ENCODE assay signal across 9 cellular contexts in genomic region chr15:81292516-81293001, GRCh38. TPM values are rescaled to one million over a fixed set of nuclear protein-coding genes. Genes with fewer than 3 reads are reported as not detected.
DNase-seq lines count a peak whose midpoint lies in the region; ATAC-seq and TF ChIP-seq lines count a peak whose summit lies in the region.
"Had no signal": no experiment of that assay in that cellular context is flagged by ENCODE, and none has a peak within 500 bp of the region (broad histone marks: within the 10 kb centered on the region; RNA-seq: fewer than 3 reads in every experiment).

No MANE protein-coding gene starts in this region.

- H3K4me3 ChIP-seq in transverse colon = no peak overlapping the region

- intact Hi-C loops in activated T-helper 1 cell treated with anti-CD3 and anti-CD28 coated beads, Interleukin-12 subunit alpha, Interleukin-12 subunit beta, Interleukin-2, Interleukin-4 antibody, amounts not matched to agents 30 ng/mL and 10 ng/mL and 1 ng/mL, durations not matched to agents 14 hours and 24 hours and 36 hours (cut with micrococcal nuclease) = loop anchor here (2.0 to 10.0 kb wide), 4 partner anchors 18 to 1520 kb away; partner anchors contain the start of genes MEX3B and RPS17
- intact Hi-C loops in transverse colon (cut with DNase I; ENCODE audit: low total_unique reads) = no loop called here

- ATAC-seq in HG03135 (IDR thresholded peaks at IDR 0.05; ENCODE audit: unreplicated experiment) = peak; percentile 35

- H3K4me1 Mint-ChIP-seq in activated T-helper 1 cell treated with anti-CD3 and anti-CD28 coated beads, Interleukin-12 subunit alpha, Interleukin-12 subunit beta, Interleukin-2, Interleukin-4 antibody, amounts not matched to agents 30 ng/mL and 10 ng/mL and 1 ng/mL, durations not matched to agents 14 hours and 24 hours and 36 hours (ENCODE audit: low read depth) = peaks cover 67% of the 10 kb centered on the region

- peaks cover 4% of the 10 kb centered on the region for H3K9me3 Mint-ChIP-seq in activated T-helper 1 cell treated with anti-CD3 and anti-CD28 coated beads, Interleukin-12 subunit alpha, Interleukin-12 subunit beta, Interleukin-2, Interleukin-4 antibody, amounts not matched to agents 30 ng/mL and 10 ng/mL and 1 ng/mL, durations not matched to agents 14 hours and 24 hours and 36 hours

- H3K27ac ChIP-seq in transverse colon = peak overlapping the region; percentile 62 to 83 (median 72)

- no peaks in the 10 kb centered on the region for H3K27me3 ChIP-seq in transverse colon

- TF ChIP-seq CTCF in transverse colon (IDR thresholded peaks at IDR 0.05) = no peak

- peak overlapping the region; percentile 85 for H3K27ac Mint-ChIP-seq in activated T-helper 1 cell treated with anti-CD3 and anti-CD28 coated beads, Interleukin-12 subunit alpha, Interleukin-12 subunit beta, Interleukin-2, Interleukin-4 antibody, amounts not matched to agents 30 ng/mL and 10 ng/mL and 1 ng/mL, durations not matched to agents 14 hours and 24 hours and 36 hours

- in situ Hi-C loops in transverse colon (cut with MboI; ENCODE audit: low pct_ligation_motif_present in 1 of 4, low pct_unique_long_range_greater_than_20kb in 1 of 4, low sequenced_read_pairs in 3 of 4) = no loop called here
- in situ Hi-C loops in G401 (cut with HindIII; ENCODE audit: low sequenced_read_pairs) = no loop called here

- no peaks in the 10 kb centered on the region for H3K9me3 ChIP-seq in transverse colon

- 72% methylated on average over 9 of the region's 12 CpGs; no CpG with 5 or more reads in 1 of the 2 donors for WGBS in transverse colon (ENCODE audit: low coverage in 1 of 2), 2 donors

- TF ChIP-seq EP300 in transverse colon (IDR thresholded peaks at IDR 0.05; ENCODE audit: low read depth) = no peak

- H3K27me3 Mint-ChIP-seq in activated T-helper 1 cell treated with anti-CD3 and anti-CD28 coated beads, Interleukin-12 subunit alpha, Interleukin-12 subunit beta, Interleukin-2, Interleukin-4 antibody, amounts not matched to agents 30 ng/mL and 10 ng/mL and 1 ng/mL, durations not matched to agents 14 hours and 24 hours and 36 hours (ENCODE audit: insufficient read depth) = no peaks in the 10 kb centered on the region

- H3K4me3 Mint-ChIP-seq in activated T-helper 1 cell treated with anti-CD3 and anti-CD28 coated beads, Interleukin-12 subunit alpha, Interleukin-12 subunit beta, Interleukin-2, Interleukin-4 antibody, amounts not matched to agents 30 ng/mL and 10 ng/mL and 1 ng/mL, durations not matched to agents 14 hours and 24 hours and 36 hours = peak overlapping the region; percentile 97

- peaks cover 18% of the 10 kb centered on the region for H3K36me3 Mint-ChIP-seq in activated T-helper 1 cell treated with anti-CD3 and anti-CD28 coated beads, Interleukin-12 subunit alpha, Interleukin-12 subunit beta, Interleukin-2, Interleukin-4 antibody, amounts not matched to agents 30 ng/mL and 10 ng/mL and 1 ng/mL, durations not matched to agents 14 hours and 24 hours and 36 hours (ENCODE audit: low read depth)

- H3K4me1 ChIP-seq in transverse colon = peaks cover 0 to 19% (median 7%) of the 10 kb centered on the region in 4 donors
- H3K4me1 ChIP-seq: parathyroid adenoma had no signal

- H3K36me3 ChIP-seq in transverse colon = no peaks in the 10 kb centered on the region

- peak; percentile 44 for TF ChIP-seq POLR2A in transverse colon (IDR thresholded peaks at IDR 0.05)

- DNase-seq in activated naive CD4-positive, alpha-beta T cell treated with Interleukin-2 at 50 U/mL for 16 hours = peak; percentile 39
- no peak for DNase-seq in activated naive CD4-positive, alpha-beta T cell treated with anti-CD3 and anti-CD28 coated beads, Interleukin-2, amount 50 U/mL, for 16 hours
- DNase-seq in activated T-helper 1 cell treated with anti-CD3 and anti-CD28 coated beads, Interleukin-12 subunit alpha, Interleukin-12 subunit beta, Interleukin-2, Interleukin-4 antibody, amounts not matched to agents 30 ng/mL and 10 ng/mL and 1 ng/mL, durations not matched to agents 14 hours and 24 hours and 36 hours (ENCODE audit: low spot score) = peak; percentile 53
- DNase-seq in transverse colon = peak; percentile 71
- no peak for DNase-seq in NCI-H524 (lab: John Stamatoyannopoulos, UW)
- DNase-seq in SHP77 treated with DMSO at 0.1 percent for 48 hours (lab: John Stamatoyannopoulos, UW) = no peak
- DNase-seq in G401 (ENCODE audit: low spot score) = no peak

RNA-seq across cellular contexts. Expression of gene STARD5, which starts 31.4 kb away (rescaled TPM):
- total RNA-seq in activated T-helper 1 cell treated with anti-CD3 and anti-CD28 coated beads, Interleukin-12 subunit alpha, Interleukin-12 subunit beta, Interleukin-2, Interleukin-4 antibody, amounts not matched to agents 30 ng/mL and 10 ng/mL and 1 ng/mL, durations not matched to agents 14 hours and 24 hours and 36 hours = 4.5 and 4.6 TPM in 2 replicates
- total RNA-seq in transverse colon = 10 to 100 TPM; 11.2 to 54.5 (median 41.3) TPM
- total RNA-seq in G401 (2014; rRNA removed; shearing (Covaris generic)) = not detected in 2 replicates

Comparison
In these comparisons a context has a peak if more than half of its experiments do, and no peak if none do; other contexts are left out.
1. DNase-seq: peak in activated naive CD4-positive, alpha-beta T cell treated with Interleukin-2 at 50 U/mL for 16 hours (single experiment), activated T-helper 1 cell treated with anti-CD3 and anti-CD28 coated beads, Interleukin-12 subunit alpha, Interleukin-12 subunit beta, Interleukin-2, Interleukin-4 antibody, amounts not matched to agents 30 ng/mL and 10 ng/mL and 1 ng/mL, durations not matched to agents 14 hours and 24 hours and 36 hours (single experiment) and transverse colon (single experiment); none in activated naive CD4-positive, alpha-beta T cell treated with anti-CD3 and anti-CD28 coated beads, Interleukin-2, amount 50 U/mL, for 16 hours (single experiment), NCI-H524 (0 of 2), SHP77 treated with DMSO at 0.1 percent for 48 hours (single experiment) and G401 (single experiment).